33 cellular contexts compared by ENCODE assay signal in the genomic region with DNA sequence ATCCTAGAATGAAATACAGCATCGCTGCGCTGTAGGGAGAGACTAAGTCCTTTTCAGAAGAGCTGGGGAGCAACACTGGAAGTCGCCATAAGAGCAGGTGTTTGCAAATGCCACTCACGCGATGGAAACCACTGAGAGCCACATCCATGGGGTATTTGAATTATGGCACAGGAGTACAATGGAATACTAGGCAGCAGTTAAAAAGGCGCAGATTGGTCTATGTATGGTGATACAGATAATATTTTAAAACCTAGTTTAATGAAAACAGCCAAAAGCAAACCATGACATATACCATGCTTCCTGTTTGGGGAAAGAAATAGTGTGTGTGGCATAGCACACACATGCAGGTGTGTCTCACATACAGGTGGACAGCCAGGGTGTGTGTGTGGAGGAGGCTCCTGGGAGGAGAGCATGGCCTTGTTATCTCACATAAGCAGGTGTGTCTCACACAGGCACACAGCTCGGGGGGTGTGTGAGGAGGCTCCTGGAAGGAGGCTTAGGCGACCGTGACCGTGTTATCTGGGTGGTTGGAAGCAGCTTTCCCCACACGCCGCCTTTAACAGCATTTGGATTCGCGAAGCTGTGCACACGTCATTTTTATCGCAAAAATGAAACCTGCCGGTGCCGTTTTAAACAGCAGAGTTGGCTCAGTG. TPM values are rescaled to one million over a fixed set of nuclear protein-coding genes. Genes with fewer than 3 reads are reported as not detected.
"Had no signal": no experiment of that assay in that cellular context is flagged by ENCODE, and none has a peak within 500 bp of the region (broad histone marks: within the 10 kb centered on the region; RNA-seq: fewer than 3 reads in every experiment).

No MANE protein-coding gene starts in this region.

- H3K36me3 Mint-ChIP-seq: activated CD4-positive, alpha-beta memory T cell treated with anti-CD3 and anti-CD28 coated beads for 36 hours; activated CD8-positive, alpha-beta memory T cell treated with anti-CD3 and anti-CD28 coated beads, Interleukin-2, amount 10 ng/mL, durations not matched to agents 7 days and 5 days; activated naive CD4-positive, alpha-beta T cell treated with anti-CD3 and anti-CD28 coated beads, Interleukin-2, amount 10 ng/mL, durations not matched to agents 7 days and 5 days; activated naive CD8-positive, alpha-beta T cell had no signal

- H3K27me3 ChIP-seq: brain microvascular endothelial cell, dorsolateral prefrontal cortex, gastrocnemius medialis, heart right ventricle had no signal

- H3K36me3 ChIP-seq: brain microvascular endothelial cell had no signal

- H3K4me3 ChIP-seq: coronary artery, dorsolateral prefrontal cortex, gastrocnemius medialis, heart right ventricle had no signal

- ATAC-seq: activated CD4-positive, alpha-beta T cell treated with anti-CD3 and anti-CD28 coated beads for 36 hours; activated CD8-positive, alpha-beta memory T cell treated with anti-CD3 and anti-CD28 coated beads, Interleukin-2, amount 10 ng/mL, durations not matched to agents 7 days and 5 days; activated CD8-positive, alpha-beta T cell treated with anti-CD3 and anti-CD28 coated beads, Interleukin-2, amount 10 ng/mL, durations not matched to agents 7 days and 5 days; activated T-cell treated with anti-CD3 and anti-CD28 coated beads, Interleukin-2, amount 50 U/mL, for 72 hours; esophagus mucosa; gastrocnemius medialis; heart right ventricle had no signal

- H3K4me1 Mint-ChIP-seq: activated CD4-positive, alpha-beta T cell treated with anti-CD3 and anti-CD28 coated beads for 36 hours; activated CD4-positive, alpha-beta T cell treated with anti-CD3 and anti-CD28 coated beads, Interleukin-2, amount 10 ng/mL, durations not matched to agents 24 days and 14 days; activated CD8-positive, alpha-beta memory T cell treated with anti-CD3 and anti-CD28 coated beads, Interleukin-2, amount 10 ng/mL, durations not matched to agents 7 days and 5 days; activated naive CD4-positive, alpha-beta T cell treated with anti-CD3 and anti-CD28 coated beads, Interleukin-2, amount 10 ng/mL, durations not matched to agents 7 days and 5 days; central memory CD8-positive, alpha-beta T cell; endodermal cell had no signal

- H3K27ac Mint-ChIP-seq: activated CD4-positive, alpha-beta memory T cell treated with anti-CD3 and anti-CD28 coated beads for 36 hours; activated CD4-positive, alpha-beta T cell treated with anti-CD3 and anti-CD28 coated beads for 36 hours; activated CD4-positive, alpha-beta T cell treated with anti-CD3 and anti-CD28 coated beads, Interleukin-2, amount 10 ng/mL, durations not matched to agents 24 days and 14 days; activated CD8-positive, alpha-beta memory T cell treated with anti-CD3 and anti-CD28 coated beads, Interleukin-2, amount 10 ng/mL, durations not matched to agents 7 days and 5 days; activated CD8-positive, alpha-beta T cell treated with anti-CD3 and anti-CD28 coated beads, Interleukin-2, amount 10 ng/mL, durations not matched to agents 7 days and 5 days; activated naive CD4-positive, alpha-beta T cell treated with anti-CD3 and anti-CD28 coated beads, Interleukin-2, amount 10 ng/mL, durations not matched to agents 7 days and 5 days; activated naive CD8-positive, alpha-beta T cell; activated T-cell treated with anti-CD3 and anti-CD28 coated beads, Interleukin-2, amount 50 U/mL, for 72 hours; dendritic cell treated with granulocyte-macrophage colony-stimulating factor and Interleukin-4, amounts not matched to agents 40 ng/mL and 50 ng/mL, for 4 days; endodermal cell had no signal

- DNase-seq: activated CD4-positive, alpha-beta memory T cell treated with anti-CD3 and anti-CD28 coated beads for 36 hours; activated CD4-positive, alpha-beta T cell treated with anti-CD3 and anti-CD28 coated beads for 36 hours; activated CD4-positive, alpha-beta T cell treated with anti-CD3 and anti-CD28 coated beads, Interleukin-2, amount 10 ng/mL, durations not matched to agents 24 days and 14 days; activated CD4-positive, CD25-positive, alpha-beta regulatory T cell; activated CD4-positive, CD25-positive, alpha-beta regulatory T cell treated with anti-CD3 and anti-CD28 coated beads, Interleukin-2, amount 50 U/mL, for 72 hours; activated CD8-positive, alpha-beta memory T cell treated with anti-CD3 and anti-CD28 coated beads, Interleukin-2, amount 10 ng/mL, durations not matched to agents 7 days and 5 days; activated CD8-positive, alpha-beta memory T cell treated with anti-CD3 and anti-CD28 coated beads, Interleukin-2, amount 50 U/mL, for 4 hours; activated CD8-positive, alpha-beta T cell treated with anti-CD3 and anti-CD28 coated beads, Interleukin-2, amount 10 ng/mL, durations not matched to agents 7 days and 5 days; activated gamma-delta T cell; activated naive CD4-positive, alpha-beta T cell; activated naive CD4-positive, alpha-beta T cell treated with anti-CD3 and anti-CD28 coated beads, Interleukin-2, amount 10 ng/mL, durations not matched to agents 7 days and 5 days; activated T-cell treated with anti-CD3 and anti-CD28 coated beads, Interleukin-2, amount 50 U/mL, for 1 hour; activated T-cell treated with anti-CD3 and anti-CD28 coated beads, Interleukin-2, amount 50 U/mL, for 72 hours; amniotic stem cell; anterior cingulate cortex; brain microvascular endothelial cell; dorsolateral prefrontal cortex; effector memory CD4-positive, alpha-beta T cell; endodermal cell; foreskin fibroblast; gastrocnemius medialis; heart right ventricle; T-helper 2 cell had no signal

- H3K9me3 ChIP-seq: gastrocnemius medialis, heart right ventricle had no signal

- H3K9me3 Mint-ChIP-seq: activated CD4-positive, alpha-beta memory T cell treated with anti-CD3 and anti-CD28 coated beads for 36 hours; activated CD4-positive, alpha-beta T cell treated with anti-CD3 and anti-CD28 coated beads, Interleukin-2, amount 10 ng/mL, durations not matched to agents 24 days and 14 days; activated naive CD4-positive, alpha-beta T cell treated with anti-CD3 and anti-CD28 coated beads, Interleukin-2, amount 10 ng/mL, durations not matched to agents 7 days and 5 days; activated T-cell treated with anti-CD3 and anti-CD28 coated beads, Interleukin-2, amount 50 U/mL, for 72 hours; central memory CD8-positive, alpha-beta T cell; dendritic cell treated with granulocyte-macrophage colony-stimulating factor and Interleukin-4, amounts not matched to agents 40 ng/mL and 50 ng/mL, for 4 days; endodermal cell had no signal

- H3K27me3 Mint-ChIP-seq: activated CD4-positive, alpha-beta memory T cell treated with anti-CD3 and anti-CD28 coated beads for 36 hours; activated CD4-positive, alpha-beta T cell treated with anti-CD3 and anti-CD28 coated beads, Interleukin-2, amount 10 ng/mL, durations not matched to agents 24 days and 14 days; activated CD8-positive, alpha-beta memory T cell treated with anti-CD3 and anti-CD28 coated beads, Interleukin-2, amount 10 ng/mL, durations not matched to agents 7 days and 5 days had no signal

- H3K27ac ChIP-seq: brain microvascular endothelial cell, coronary artery, dorsolateral prefrontal cortex, heart right ventricle had no signal

- H3K4me3 Mint-ChIP-seq: activated CD4-positive, alpha-beta memory T cell treated with anti-CD3 and anti-CD28 coated beads for 36 hours; activated CD4-positive, alpha-beta T cell treated with anti-CD3 and anti-CD28 coated beads for 36 hours; activated CD4-positive, alpha-beta T cell treated with anti-CD3 and anti-CD28 coated beads, Interleukin-2, amount 10 ng/mL, durations not matched to agents 24 days and 14 days; activated CD8-positive, alpha-beta memory T cell treated with anti-CD3 and anti-CD28 coated beads, Interleukin-2, amount 10 ng/mL, durations not matched to agents 7 days and 5 days; activated CD8-positive, alpha-beta T cell treated with anti-CD3 and anti-CD28 coated beads, Interleukin-2, amount 10 ng/mL, durations not matched to agents 7 days and 5 days; activated naive CD4-positive, alpha-beta T cell treated with anti-CD3 and anti-CD28 coated beads, Interleukin-2, amount 10 ng/mL, durations not matched to agents 7 days and 5 days; activated naive CD8-positive, alpha-beta T cell; activated T-cell treated with anti-CD3 and anti-CD28 coated beads, Interleukin-2, amount 50 U/mL, for 72 hours; central memory CD8-positive, alpha-beta T cell; dendritic cell treated with granulocyte-macrophage colony-stimulating factor and Interleukin-4, amounts not matched to agents 40 ng/mL and 50 ng/mL, for 4 days; endodermal cell had no signal

- FAIRE-seq: astrocyte, bronchial epithelial cell had no signal

RNA-seq across cellular contexts. Expression of gene GRTP1, which starts 55.7 kb away (rescaled TPM):
- total RNA-seq: activated CD4-positive, alpha-beta T cell treated with anti-CD3 and anti-CD28 coated beads, Interleukin-2, amount 10 ng/mL, durations not matched to agents 24 days and 14 days; activated CD8-positive, alpha-beta memory T cell treated with anti-CD3 and anti-CD28 coated beads for 36 hours; activated CD8-positive, alpha-beta memory T cell treated with anti-CD3 and anti-CD28 coated beads, Interleukin-2, amount 10 ng/mL, durations not matched to agents 7 days and 5 days; activated CD8-positive, alpha-beta T cell treated with anti-CD3 and anti-CD28 coated beads, Interleukin-2, amount 10 ng/mL, durations not matched to agents 7 days and 5 days; glomerular endothelial cell; T-helper 1 cell treated with Interleukin-12 subunit alpha and Interleukin-12 subunit beta and Interleukin-4 antibody, amounts not matched to agents 30 ng/mL and 1 ng/mL, for 36 hours had no signal
